2 cellular contexts compared by ENCODE assay signal in genomic region chr18:48828201-48828580, GRCh38.
TF ChIP-seq lines count a peak whose summit lies in the region.

No MANE protein-coding gene starts in this region.

TF ChIP-seq in IMR-90, 13 proteins besides CTCF, POLR2A, EP300 and RAD21 (continued from another document):
- TF ChIP-seq BHLHE40 (IDR thresholded peaks at IDR 0.05; ENCODE audit: low read depth, low read length) (no peak), RCOR1 (IDR thresholded peaks at IDR 0.05; ENCODE audit: insufficient replicate concordance, low read length) (no peak), FOS (IDR thresholded peaks at IDR 0.05; ENCODE audit: low read depth, low read length) (no peak)
- TF ChIP-seq, protein P1, sequence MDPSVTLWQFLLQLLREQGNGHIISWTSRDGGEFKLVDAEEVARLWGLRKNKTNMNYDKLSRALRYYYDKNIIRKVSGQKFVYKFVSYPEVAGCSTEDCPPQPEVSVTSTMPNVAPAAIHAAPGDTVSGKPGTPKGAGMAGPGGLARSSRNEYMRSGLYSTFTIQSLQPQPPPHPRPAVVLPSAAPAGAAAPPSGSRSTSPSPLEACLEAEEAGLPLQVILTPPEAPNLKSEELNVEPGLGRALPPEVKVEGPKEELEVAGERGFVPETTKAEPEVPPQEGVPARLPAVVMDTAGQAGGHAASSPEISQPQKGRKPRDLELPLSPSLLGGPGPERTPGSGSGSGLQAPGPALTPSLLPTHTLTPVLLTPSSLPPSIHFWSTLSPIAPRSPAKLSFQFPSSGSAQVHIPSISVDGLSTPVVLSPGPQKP (IDR thresholded peaks at IDR 0.05; ENCODE audit: borderline replicate concordance, low read depth, low read length) = no peak

TF ChIP-seq in K562, 482 proteins besides CTCF, POLR2A, EP300 and RAD21 (continued from another document):
- TF ChIP-seq FOXJ2 (tag; IDR thresholded peaks at IDR 0.05) = 0 out of 2 replicates have a peak, but pooled peaks have one; percentile 6
- TF ChIP-seq NR4A1 (CRISPR knock-in tag; IDR thresholded peaks at IDR 0.05) = no peak
- TF ChIP-seq NR4A1 (tag; IDR thresholded peaks at IDR 0.05) = no peak
- TF ChIP-seq ZKSCAN1 (IDR thresholded peaks at IDR 0.05; ENCODE audit: low read depth, low read length) = no peak
- TF ChIP-seq, protein P2, sequence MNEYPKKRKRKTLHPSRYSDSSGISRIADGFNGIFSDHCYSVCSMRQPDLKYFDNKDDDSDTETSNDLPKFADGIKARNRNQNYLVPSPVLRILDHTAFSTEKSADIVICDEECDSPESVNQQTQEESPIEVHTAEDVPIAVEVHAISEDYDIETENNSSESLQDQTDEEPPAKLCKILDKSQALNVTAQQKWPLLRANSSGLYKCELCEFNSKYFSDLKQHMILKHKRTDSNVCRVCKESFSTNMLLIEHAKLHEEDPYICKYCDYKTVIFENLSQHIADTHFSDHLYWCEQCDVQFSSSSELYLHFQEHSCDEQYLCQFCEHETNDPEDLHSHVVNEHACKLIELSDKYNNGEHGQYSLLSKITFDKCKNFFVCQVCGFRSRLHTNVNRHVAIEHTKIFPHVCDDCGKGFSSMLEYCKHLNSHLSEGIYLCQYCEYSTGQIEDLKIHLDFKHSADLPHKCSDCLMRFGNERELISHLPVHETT (CRISPR knock-in tag; conservative IDR thresholded peaks at IDR 0.05 in 1 of 2, IDR thresholded peaks at IDR 0.05 in 1 of 2) = 0 out of 4 replicates have a peak, but pooled peaks of 1 of the 2 experiments have one; percentile 15
